2 cellular contexts compared by ENCODE assay signal in the genomic region with DNA sequence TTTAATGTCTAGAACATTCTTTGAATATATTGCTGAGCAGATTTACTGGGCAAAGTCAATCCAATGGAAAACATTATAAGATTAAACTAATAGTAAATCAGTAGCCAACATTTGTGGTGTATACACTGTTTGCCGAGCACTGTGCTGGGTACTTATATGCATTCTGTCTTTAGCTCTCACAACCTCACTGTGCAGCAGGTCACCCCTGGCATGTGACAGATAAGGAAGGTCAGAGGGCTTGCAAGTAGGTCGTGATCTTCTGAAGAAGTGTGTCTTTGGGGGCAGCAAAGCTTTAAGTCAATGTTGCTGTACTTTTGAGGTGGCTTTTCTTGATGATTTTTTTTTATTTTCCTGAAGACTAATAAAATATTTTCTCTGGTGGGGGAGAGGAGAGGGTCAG.
TF ChIP-seq lines count a peak whose summit lies in the region.

No MANE protein-coding gene starts in this region.

TF ChIP-seq in HepG2, 621 proteins besides CTCF, POLR2A, EP300 and RAD21 (continued from another document):
- TF ChIP-seq ZNF678 (CRISPR knock-in tag; IDR thresholded peaks at IDR 0.05), result no peak
- peak; percentile 56 for TF ChIP-seq TEAD3 (CRISPR knock-in tag; optimal IDR thresholded peaks at IDR 0.05; ENCODE audit: borderline replicate concordance)
- TF ChIP-seq NR2F1 (CRISPR knock-in tag; IDR thresholded peaks at IDR 0.05), result peak in 1 of 2 experiments; percentile 28; a peak in 1 of 4 replicates
- TF ChIP-seq HDAC1 (CRISPR knock-in tag; IDR thresholded peaks at IDR 0.05), result 0 out of 2 replicates have a peak, but pooled peaks have one; percentile 17
- TF ChIP-seq SALL1 (CRISPR knock-in tag; IDR thresholded peaks at IDR 0.05), result 0 out of 2 replicates have a peak, but pooled peaks have one; percentile 13
- TF ChIP-seq ARID5B (CRISPR knock-in tag; IDR thresholded peaks at IDR 0.05), result 0 out of 2 replicates have a peak, but pooled peaks have one; percentile 17
- 0 out of 2 replicates have a peak, but pooled peaks have one; percentile 22 for TF ChIP-seq ZMYM4 (CRISPR knock-in tag; IDR thresholded peaks at IDR 0.05)
- TF ChIP-seq RARA (CRISPR knock-in tag; IDR thresholded peaks at IDR 0.05), result 0 out of 2 replicates have a peak, but pooled peaks have one; percentile 9
- TF ChIP-seq HNRNPLL (IDR thresholded peaks at IDR 0.05; ENCODE audit: low read depth, low read length, poor library complexity, severe bottlenecking), result no peak
- TF ChIP-seq NR2F2 (IDR thresholded peaks at IDR 0.05; ENCODE audit: borderline replicate concordance, low read depth), result peak; percentile 93
- no peak for TF ChIP-seq HIVEP1 (CRISPR knock-in tag; IDR thresholded peaks at IDR 0.05)
- TF ChIP-seq SMAD1 (CRISPR knock-in tag; IDR thresholded peaks at IDR 0.05; ENCODE audit: borderline replicate concordance, low read depth), result no peak
- no peak for TF ChIP-seq STAG1 (CRISPR knock-in tag; IDR thresholded peaks at IDR 0.05)
- TF ChIP-seq, protein P1, sequence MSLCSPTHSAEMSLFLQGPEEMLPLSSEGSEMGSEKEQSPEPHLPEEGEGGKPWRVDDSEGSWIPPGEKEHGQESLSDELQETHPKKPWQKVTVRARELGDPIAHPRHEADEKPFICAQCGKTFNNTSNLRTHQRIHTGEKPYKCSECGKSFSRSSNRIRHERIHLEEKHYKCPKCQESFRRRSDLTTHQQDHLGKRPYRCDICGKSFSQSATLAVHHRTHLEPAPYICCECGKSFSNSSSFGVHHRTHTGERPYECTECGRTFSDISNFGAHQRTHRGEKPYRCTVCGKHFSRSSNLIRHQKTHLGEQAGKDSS (CRISPR knock-in tag; IDR thresholded peaks at IDR 0.05; ENCODE audit: borderline replicate concordance, low read depth), result 0 out of 2 replicates have a peak, but pooled peaks have one; percentile 85
- no peak for TF ChIP-seq NCOA1 (CRISPR knock-in tag; IDR thresholded peaks at IDR 0.05)

TF ChIP-seq in K562, 482 proteins besides CTCF, POLR2A, EP300 and RAD21 (continued from another document):
- TF ChIP-seq, protein P2, sequence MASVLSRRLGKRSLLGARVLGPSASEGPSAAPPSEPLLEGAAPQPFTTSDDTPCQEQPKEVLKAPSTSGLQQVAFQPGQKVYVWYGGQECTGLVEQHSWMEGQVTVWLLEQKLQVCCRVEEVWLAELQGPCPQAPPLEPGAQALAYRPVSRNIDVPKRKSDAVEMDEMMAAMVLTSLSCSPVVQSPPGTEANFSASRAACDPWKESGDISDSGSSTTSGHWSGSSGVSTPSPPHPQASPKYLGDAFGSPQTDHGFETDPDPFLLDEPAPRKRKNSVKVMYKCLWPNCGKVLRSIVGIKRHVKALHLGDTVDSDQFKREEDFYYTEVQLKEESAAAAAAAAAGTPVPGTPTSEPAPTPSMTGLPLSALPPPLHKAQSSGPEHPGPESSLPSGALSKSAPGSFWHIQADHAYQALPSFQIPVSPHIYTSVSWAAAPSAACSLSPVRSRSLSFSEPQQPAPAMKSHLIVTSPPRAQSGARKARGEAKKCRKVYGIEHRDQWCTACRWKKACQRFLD (CRISPR knock-in tag; IDR thresholded peaks at IDR 0.05), result no peak
- TF ChIP-seq ARID1B (IDR thresholded peaks at IDR 0.05), result 0 out of 2 replicates have a peak, but pooled peaks have one; percentile 11
- TF ChIP-seq CBFA2T2 (conservative IDR thresholded peaks at IDR 0.05), result 0 out of 2 replicates have a peak, but pooled peaks have one; percentile 12
- peak; percentile 79 for TF ChIP-seq NR2C1 (IDR thresholded peaks at IDR 0.05)
- peak; percentile 91 for TF ChIP-seq NR2C1 (tag; IDR thresholded peaks at IDR 0.05)
- 0 out of 2 replicates have a peak, but pooled peaks have one; percentile 9 for TF ChIP-seq CXXC5 (CRISPR knock-in tag; IDR thresholded peaks at IDR 0.05)
- peak; percentile 63; the same call in 1 of the 2 replicates for TF ChIP-seq BHLHE40 (IDR thresholded peaks at IDR 0.05; ENCODE audit: low read length)
- TF ChIP-seq ESRRA (IDR thresholded peaks at IDR 0.05; ENCODE audit: borderline replicate concordance, low read depth), result peak; percentile 73
- peak; percentile 7; the same call in 1 of the 2 replicates for TF ChIP-seq JUND (IDR thresholded peaks at IDR 0.05; ENCODE audit: borderline replicate concordance, low read depth, low read length)
- TF ChIP-seq JUND (tag; IDR thresholded peaks at IDR 0.05; ENCODE audit: borderline replicate concordance, low read depth, low read length), result no peak
